ENCODE assay signal across 8 cellular contexts in genomic region chr7:12685550-12685949, GRCh38. TPM values are rescaled to one million over a fixed set of nuclear protein-coding genes. Genes with fewer than 3 reads are reported as not detected.
A peak's percentile ranks its signal among the peaks of the same experiment; 100 is the strongest.
DNase-seq lines count a peak whose midpoint lies in the region; ATAC-seq and TF ChIP-seq lines count a peak whose summit lies in the region.

No MANE protein-coding gene starts in this region.

- DNase-seq in C1 segment of cervical spinal cord (lab: John Stamatoyannopoulos, UW) (peak in 8 of 14 donors; percentile 2 to 32 (median 7)), HL-60 (ENCODE audit: low read depth in 1 of 2, low spot score in 1 of 2) (peak in 1 of 2 experiments; percentile 35), myocyte (ENCODE audit: low read depth) (peak; percentile 64), NCI-H2081 treated with DMSO at 0.1 percent for 48 hours (lab: John Stamatoyannopoulos, UW) (no peak)
- peak; percentile 20 for DNase-seq in effector CD4-positive, alpha-beta T cell

- ATAC-seq in GM19467 (IDR thresholded peaks at IDR 0.05; ENCODE audit: unreplicated experiment) (no peak), GM21825 (IDR thresholded peaks at IDR 0.05; ENCODE audit: unreplicated experiment) (no peak)

- H3K27me3 ChIP-seq in HL-60 (ENCODE audit: insufficient read depth, poor library complexity, severe bottlenecking) = no peaks in the 10 kb centered on the region

- TF ChIP-seq CTCF in HL-60 (IDR thresholded peaks at IDR 0.05; ENCODE audit: insufficient read depth, low read length) (peak; percentile 3), VCaP (conservative IDR thresholded peaks at IDR 0.05) (peak; percentile 80)

- H3K27ac ChIP-seq in HL-60 (replicated peaks) = no peak overlapping the region; the same call in 1 of the 2 replicates
- H3K27ac ChIP-seq in VCaP = peak overlapping the region; percentile 93

- no peak overlapping the region for H3K4me3 ChIP-seq in HL-60 (replicated peaks; ENCODE audit: insufficient read depth, low read length)

RNA-seq across cellular contexts. Expression of gene ARL4A, which starts 1.9 kb away (rescaled TPM):
- total RNA-seq in myocyte = 19.2 and 38.4 TPM in 2 replicates
- 26.8 TPM for polyA plus RNA-seq in myocyte (2012)
